8 cellular contexts compared by ENCODE assay signal in the genomic region with DNA sequence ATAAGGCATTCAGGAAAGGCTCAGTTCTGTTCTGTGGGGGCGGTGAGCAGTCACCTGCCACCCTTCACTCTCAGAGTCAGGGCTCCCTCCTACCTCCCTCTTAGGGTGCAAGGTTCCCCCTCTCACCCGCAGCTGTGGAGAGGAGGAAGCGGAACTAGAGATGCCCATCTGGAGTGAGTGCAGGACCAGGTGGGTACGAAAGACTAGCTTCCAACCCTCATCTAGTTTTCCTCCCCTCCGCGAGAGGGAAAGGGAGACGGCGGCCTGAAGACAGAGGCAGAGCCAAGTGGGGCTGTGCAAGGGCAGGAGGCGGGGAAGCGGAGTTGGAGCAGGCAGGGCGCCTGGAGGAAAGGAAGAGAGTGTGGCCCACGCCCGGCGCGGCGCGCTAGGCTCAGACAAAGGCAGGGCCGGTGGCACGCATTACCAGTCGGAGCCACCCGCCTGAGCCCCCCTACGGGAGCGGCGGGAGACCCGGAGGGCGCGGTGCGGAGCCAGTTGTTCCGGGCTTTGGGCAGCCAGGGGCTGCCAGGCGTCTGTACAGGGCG. TPM values are rescaled to one million over a fixed set of nuclear protein-coding genes. Genes with fewer than 3 reads are reported as not detected.
A peak's percentile ranks its signal among the peaks of the same experiment; 100 is the strongest.
DNase-seq lines count a peak whose midpoint lies in the region; ATAC-seq, FAIRE-seq and TF ChIP-seq lines count a peak whose summit lies in the region.

No MANE protein-coding gene starts in this region.

- ATAC-seq in Right ventricle myocardium superior (ENCODE audit: poor library complexity) (peak; percentile 6), Right ventricle myocardium inferior (no peak), HG03354 (IDR thresholded peaks at IDR 0.05; ENCODE audit: poor library complexity, severe bottlenecking, unreplicated experiment) (peak; percentile 2)

- H3K9ac ChIP-seq in kidney (ENCODE audit: low read length in 2 of 2): peak overlapping the region in 1 of 2 donors; percentile 25

- WGBS in adrenal gland, 4 donors: 8 to 28% (median 11%) methylated on average over 11 to 31 of the region's 31 CpGs
- WGBS in transverse colon (ENCODE audit: low coverage in 1 of 2), 2 donors: 7% methylated on average over 31 of the region's 31 CpGs; no CpG with 5 or more reads in 1 of the 2 donors

- no peaks in the 10 kb centered on the region for H3K27me3 ChIP-seq in adrenal gland
- peaks cover 7% of the 10 kb centered on the region for H3K27me3 ChIP-seq in transverse colon

- no peak for TF ChIP-seq EP300 in transverse colon (IDR thresholded peaks at IDR 0.05; ENCODE audit: low read depth)

- H3K4me3 ChIP-seq in adrenal gland: peak overlapping the region in 1 of 4 donors; percentile 71
- peak overlapping the region in 1 of 2 donors; percentile 46 for H3K4me3 ChIP-seq in kidney (ENCODE audit: low read length in 2 of 2)
- peak overlapping the region; percentile 21 to 67 (median 56) for H3K4me3 ChIP-seq in transverse colon

- FAIRE-seq in kidney (lab: Jason Lieb, UNC): no peak

- H3K4me1 ChIP-seq in adrenal gland (replicated peaks in 1 of 2): peaks cover 14 to 29% of the 10 kb centered on the region in 2 donors
- H3K4me1 ChIP-seq in kidney (ENCODE audit: control insufficient read depth in 1 of 2, insufficient read depth in 1 of 2, low read depth in 1 of 2, low read length in 2 of 2): peaks cover 0 to 13% of the 10 kb centered on the region in 2 donors
- peaks cover 10 to 27% (median 24%) of the 10 kb centered on the region in 4 donors for H3K4me1 ChIP-seq in transverse colon

- H3K9me3 ChIP-seq in adrenal gland (replicated peaks in 1 of 3) (no peaks in the 10 kb centered on the region), kidney (ENCODE audit: control insufficient read depth in 1 of 2, low read length in 2 of 2) (no peaks in the 10 kb centered on the region), transverse colon (no peaks in the 10 kb centered on the region)

- no peaks in the 10 kb centered on the region for H3K36me3 ChIP-seq in adrenal gland (replicated peaks in 1 of 2)
- H3K36me3 ChIP-seq in kidney (ENCODE audit: control insufficient read depth in 1 of 2, insufficient read depth in 2 of 2, low read length in 2 of 2): no peaks in the 10 kb centered on the region
- H3K36me3 ChIP-seq in transverse colon: no peaks in the 10 kb centered on the region

- H3K27ac ChIP-seq in adrenal gland: peak overlapping the region in 1 of 5 donors; percentile 74
- H3K27ac ChIP-seq in kidney (ENCODE audit: low read depth in 2 of 2, low read length in 2 of 2): peak overlapping the region in 1 of 2 donors; percentile 11
- peak overlapping the region; percentile 54 to 92 (median 80) for H3K27ac ChIP-seq in transverse colon

- in situ Hi-C loops in transverse colon (cut with MboI; ENCODE audit: low pct_ligation_motif_present in 1 of 4, low pct_unique_long_range_greater_than_20kb in 1 of 4, low sequenced_read_pairs in 3 of 4): loop anchor here in 1 of 4 donors (25.0 kb wide), 1 partner anchor 142 kb away; a partner anchor contains a TSS
- in situ Hi-C loops in KBM-7 (cut with MboI; ENCODE audit: low pct_unique_long_range_greater_than_20kb, low sequenced_read_pairs): no loop called here

- peak in 1 of 2 donors; percentile 23 for TF ChIP-seq POLR2A in adrenal gland (IDR thresholded peaks at IDR 0.05)
- TF ChIP-seq POLR2A in transverse colon (IDR thresholded peaks at IDR 0.05): no peak

- DNase-seq in Right ventricle myocardium superior (peak; percentile 69), Right ventricle myocardium inferior (ENCODE audit: missing footprints) (no peak), adrenal gland (peak in 5 of 7 donors; percentile 48 to 75 (median 56)), kidney (peak; percentile 87), transverse colon (peak; percentile 38), KBM-7 (no peak)
- DNase-seq in activated CD8-positive, alpha-beta memory T cell treated with anti-CD3 and anti-CD28 coated beads for 24 hours: no peak

- TF ChIP-seq CTCF in adrenal gland (IDR thresholded peaks at IDR 0.05) (no peak), kidney (IDR thresholded peaks at IDR 0.05; ENCODE audit: borderline replicate concordance, extremely low read depth, insufficient read depth) (no peak), transverse colon (IDR thresholded peaks at IDR 0.05) (no peak)

- intact Hi-C loops in Right ventricle myocardium superior (cut with DNase I): loop anchor here (2.0 kb wide), 2 partner anchors 47 to 51 kb away; no protein-coding TSS in a partner anchor
- intact Hi-C loops in Right ventricle myocardium inferior (cut with DNase I): loop anchor here (1.0 to 5.0 kb wide), 4 partner anchors 27 to 137 kb away; a partner anchor contains a TSS
- intact Hi-C loops in adrenal gland (cut with DNase I): loop anchor here in 1 of 2 donors (2.0 to 10.0 kb wide), 2 partner anchors 49 to 139 kb away; a partner anchor contains a TSS
- intact Hi-C loops in kidney (cut with DNase I): loop anchor here (5.0 kb wide), 1 partner anchor 47 kb away; a partner anchor contains a TSS
- intact Hi-C loops in transverse colon (cut with DNase I; ENCODE audit: low total_unique reads): loop anchor here (2.0 to 10.0 kb wide), 3 partner anchors 51 to 139 kb away; a partner anchor contains a TSS

RNA-seq across cellular contexts. Expression of a gene that starts 7.3 kb away (rescaled TPM):
- total RNA-seq in Right ventricle myocardium superior (0.59 TPM), Right ventricle myocardium inferior (1.4 TPM), adrenal gland (10 to 100 TPM in 1 of 8 donors, 1 to 10 TPM in 7; 3.8 to 13.5 (median 6.9) TPM), kidney (5.5 TPM), transverse colon (1 to 10 TPM in 3 of 4 donors, not detected in 1; 2.1 to 5.0 (median 2.5) TPM)
- polyA plus RNA-seq in adrenal gland (1 to 10 TPM in 2 of 3 donors, not detected in 1; 5.4 to 9.8 TPM), kidney (ENCODE audit: insufficient read depth, low read depth, low replicate concordance) (1.6 TPM)

RNA-seq across cellular contexts. Expression of a gene that starts 19.5 kb away (rescaled TPM):
- total RNA-seq in Right ventricle myocardium superior (24.2 TPM), Right ventricle myocardium inferior (32.2 TPM), adrenal gland (10 to 100 TPM; 11.5 to 17.5 (median 12.6) TPM), kidney (64.2 TPM), transverse colon (100 to 1,000 TPM in 1 of 4 donors, 10 to 100 TPM in 3; 10.1 to 201 (median 17.4) TPM)
- polyA plus RNA-seq in adrenal gland (10 to 100 TPM in 2 of 3 donors, 1 to 10 TPM in 1; 5.1 to 47.1 (median 19.1) TPM), kidney (ENCODE audit: insufficient read depth, low read depth, low replicate concordance) (56.5 TPM)

RNA-seq across cellular contexts. Expression of a gene that starts 27.4 kb away (rescaled TPM):
- total RNA-seq in Right ventricle myocardium superior (16.0 TPM), Right ventricle myocardium inferior (18.1 TPM), adrenal gland (10 to 100 TPM; 16.2 to 31.9 (median 24.6) TPM), kidney (37.8 TPM), transverse colon (10 to 100 TPM; 21.5 to 40.5 (median 36.4) TPM)
- polyA plus RNA-seq in adrenal gland (10 to 100 TPM in 2 of 3 donors, 1 to 10 TPM in 1; 3.5 to 15.3 (median 11.2) TPM), kidney (ENCODE audit: insufficient read depth, low read depth, low replicate concordance) (9.6 TPM)

RNA-seq across cellular contexts. Expression of a gene that starts 43.5 kb away (rescaled TPM):
- total RNA-seq in Right ventricle myocardium superior: 37.0 TPM
- total RNA-seq in Right ventricle myocardium inferior: 43.1 TPM
- total RNA-seq in adrenal gland: 10 to 100 TPM; 19.0 to 63.2 (median 38.9) TPM
- polyA plus RNA-seq in adrenal gland: 100 to 1,000 TPM in 2 of 3 donors, 1 to 10 TPM in 1; 6.5 to 246 (median 131) TPM
- total RNA-seq in kidney: 89.7 TPM
- 46.4 TPM for polyA plus RNA-seq in kidney (ENCODE audit: insufficient read depth, low read depth, low replicate concordance)
- total RNA-seq in transverse colon: 100 to 1,000 TPM in 1 of 4 donors, 10 to 100 TPM in 3; 52.6 to 256 (median 78.6) TPM

RNA-seq across cellular contexts. Expression of a gene that starts 44.6 kb away (rescaled TPM):
- total RNA-seq in Right ventricle myocardium superior: not detected
- not detected for total RNA-seq in Right ventricle myocardium inferior
- under 1 TPM in 6 of 8 donors, not detected in 2; 0.11 to 0.69 (median 0.28) TPM for total RNA-seq in adrenal gland
- under 1 TPM in 2 of 3 donors, not detected in 1; 0.47 to 0.80 TPM for polyA plus RNA-seq in adrenal gland
- 4.2 TPM for total RNA-seq in kidney
- polyA plus RNA-seq in kidney (ENCODE audit: insufficient read depth, low read depth, low replicate concordance): 3.1 TPM
- total RNA-seq in transverse colon: 10 to 100 TPM in 1 of 4 donors, 1 to 10 TPM in 3; 2.6 to 20.1 (median 5.6) TPM

Comparison
In these comparisons a context has a peak if more than half of its experiments do, and no peak if none do; other contexts are left out.
1. DNase-seq: peak in Right ventricle myocardium superior (single experiment), adrenal gland (5 of 7), kidney (single experiment) and transverse colon (single experiment); none in Right ventricle myocardium inferior (single experiment), activated CD8-positive, alpha-beta memory T cell treated with anti-CD3 and anti-CD28 coated beads for 24 hours (single experiment) and KBM-7 (single experiment).